Comparison of ENCODE assay signal across 27 cellular contexts in genomic region chr2:127379712-127380355, GRCh38.
A peak's percentile ranks its signal among the peaks of the same experiment; 100 is the strongest.
DNase-seq lines count a peak whose midpoint lies in the region; ATAC-seq, FAIRE-seq and TF ChIP-seq lines count a peak whose summit lies in the region.
"Had no signal": no experiment of that assay in that cellular context is flagged by ENCODE, and none has a peak within 500 bp of the region (broad histone marks: within the 10 kb centered on the region; RNA-seq: fewer than 3 reads in every experiment).

No MANE protein-coding gene starts in this region.

- peaks cover 4% of the 10 kb centered on the region for H3K9me3 Mint-ChIP-seq in activated naive CD8-positive, alpha-beta T cell (ENCODE audit: low read depth)
- H3K9me3 Mint-ChIP-seq in activated naive CD8-positive, alpha-beta T cell treated with anti-CD3 and anti-CD28 coated beads, Interleukin-2, amount 50 U/mL, for 24 hours, result peaks cover 5% of the 10 kb centered on the region
- H3K9me3 Mint-ChIP-seq: immature natural killer cell had no signal

- H3K4me3 Mint-ChIP-seq in activated naive CD8-positive, alpha-beta T cell, result no peak overlapping the region
- no peak overlapping the region for H3K4me3 Mint-ChIP-seq in activated naive CD8-positive, alpha-beta T cell treated with anti-CD3 and anti-CD28 coated beads, Interleukin-2, amount 50 U/mL, for 24 hours
- H3K4me3 Mint-ChIP-seq: B cell, immature natural killer cell had no signal

- no peaks in the 10 kb centered on the region for H3K9me3 ChIP-seq in neutrophil
- H3K9me3 ChIP-seq: right atrium auricular region, upper lobe of right lung had no signal

- H3K27ac Mint-ChIP-seq in activated naive CD8-positive, alpha-beta T cell, result peak overlapping the region; percentile 52
- H3K27ac Mint-ChIP-seq in activated naive CD8-positive, alpha-beta T cell treated with anti-CD3 and anti-CD28 coated beads, Interleukin-2, amount 50 U/mL, for 24 hours, result no peak overlapping the region
- H3K27ac Mint-ChIP-seq: B cell had no signal

- H3K27me3 ChIP-seq in neutrophil, result no peaks in the 10 kb centered on the region
- H3K27me3 ChIP-seq: brain microvascular endothelial cell, right atrium auricular region, spleen, upper lobe of right lung had no signal

- peak overlapping the region; percentile 32 for H3K27ac ChIP-seq in neutrophil
- no peak overlapping the region for H3K27ac ChIP-seq in caudate nucleus (ENCODE audit: low read depth, low read length)
- H3K27ac ChIP-seq: brain microvascular endothelial cell, parathyroid adenoma, right atrium auricular region, RWPE1, spleen, upper lobe of right lung had no signal

- no peak for TF ChIP-seq CTCF in neutrophil (IDR thresholded peaks at IDR 0.05)

- H3K27me3 Mint-ChIP-seq in activated naive CD8-positive, alpha-beta T cell, result no peaks in the 10 kb centered on the region
- H3K27me3 Mint-ChIP-seq in activated naive CD8-positive, alpha-beta T cell treated with anti-CD3 and anti-CD28 coated beads, Interleukin-2, amount 50 U/mL, for 24 hours, result no peaks in the 10 kb centered on the region
- H3K27me3 Mint-ChIP-seq: B cell had no signal

- H3K4me3 ChIP-seq in neutrophil (ENCODE audit: low read depth in 1 of 2, low read length in 1 of 2), result no peak overlapping the region
- H3K4me3 ChIP-seq: right atrium auricular region, spleen, upper lobe of right lung had no signal

- ATAC-seq in activated naive CD8-positive, alpha-beta T cell treated with anti-CD3 and anti-CD28 coated beads, Interleukin-2, amount 50 U/mL, for 24 hours, result no peak
- peak; percentile 50 for ATAC-seq in GM21737 (IDR thresholded peaks at IDR 0.05; ENCODE audit: unreplicated experiment)
- peak; percentile 64 for ATAC-seq in HG03196 (IDR thresholded peaks at IDR 0.05; ENCODE audit: unreplicated experiment)
- ATAC-seq: activated CD4-positive, CD25-positive, alpha-beta regulatory T cell treated with anti-CD3 and anti-CD28 coated beads, Interleukin-2, amount 50 U/mL, for 24 hours; HCT116; upper lobe of right lung had no signal

- H3K36me3 Mint-ChIP-seq in activated naive CD8-positive, alpha-beta T cell, result peaks cover 17% of the 10 kb centered on the region
- H3K36me3 Mint-ChIP-seq in activated naive CD8-positive, alpha-beta T cell treated with anti-CD3 and anti-CD28 coated beads, Interleukin-2, amount 50 U/mL, for 24 hours (ENCODE audit: low read depth), result peaks cover 26% of the 10 kb centered on the region
- H3K36me3 Mint-ChIP-seq: immature natural killer cell had no signal

- no peaks in the 10 kb centered on the region for H3K36me3 ChIP-seq in neutrophil
- H3K36me3 ChIP-seq: brain microvascular endothelial cell, right atrium auricular region, upper lobe of right lung had no signal

- peaks cover 7 to 34% of the 10 kb centered on the region in 2 experiments for H3K4me1 ChIP-seq in neutrophil (ENCODE audit: control insufficient read depth in 1 of 2, insufficient read depth in 1 of 2, low read depth in 1 of 2, low read length in 1 of 2)

- FAIRE-seq in RCC 7860 (lab: Jason Lieb, UNC), result no peak

- peaks cover 65% of the 10 kb centered on the region for H3K4me1 Mint-ChIP-seq in activated naive CD8-positive, alpha-beta T cell (ENCODE audit: low read depth)
- peaks cover 63% of the 10 kb centered on the region for H3K4me1 Mint-ChIP-seq in activated naive CD8-positive, alpha-beta T cell treated with anti-CD3 and anti-CD28 coated beads, Interleukin-2, amount 50 U/mL, for 24 hours

- no peak for DNase-seq in activated naive CD8-positive, alpha-beta T cell treated with anti-CD3 and anti-CD28 coated beads, Interleukin-2, amount 50 U/mL, for 24 hours
- DNase-seq in caudate nucleus (lab: John Stamatoyannopoulos, UW), result no peak
- no peak for DNase-seq in NCI-H1105 treated with DMSO at 0.1 percent for 48 hours (lab: John Stamatoyannopoulos, UW)
- DNase-seq in RCC 7860 (ENCODE audit: low spot score), result no peak
- DNase-seq: activated CD8-positive, alpha-beta memory T cell treated with anti-CD3 and anti-CD28 coated beads for 24 hours; activated naive CD4-positive, alpha-beta T cell treated with Interleukin-2 at 50 U/mL for 16 hours; activated T-cell treated with anti-CD3 and anti-CD28 coated beads, Interleukin-2, amount 50 U/mL, for 48 hours; brain microvascular endothelial cell; hippocampal formation; immature natural killer cell; left colon; NCI-H1436 treated with DMSO at 0.1 percent for 48 hours; NCI-H2107; NCI-H774; spleen; T-helper 1 cell; upper lobe of right lung had no signal
